ENCODE assay signal across 28 cellular contexts in genomic region chr7:132641238-132641637, GRCh38.
"Had no signal": no experiment of that assay in that cellular context is flagged by ENCODE, and none has a peak within 500 bp of the region (broad histone marks: within the 10 kb centered on the region; RNA-seq: fewer than 3 reads in every experiment).

No MANE protein-coding gene starts in this region.

- H3K27ac Mint-ChIP-seq: stimulated activated effector memory CD8-positive, alpha-beta T cell treated with anti-CD3 and anti-CD28 coated beads, Interleukin-12 subunit alpha, Interleukin-12 subunit beta, amount 100 ng/mL, for 72 hours; stimulated activated memory B cell treated with anti-CD40 and anti-IgM and Interleukin-4, amounts not matched to agents 10 μg/mL and 1 μg/mL and 100 μg/mL, for 72 hours; stimulated activated naive B cell treated with anti-CD40 and anti-IgM and Interleukin-4, amounts not matched to agents 10 μg/mL and 1 μg/mL and 100 μg/mL, for 72 hours; stimulated activated naive CD8-positive, alpha-beta T cell treated with anti-CD3 and anti-CD28 coated beads, Interleukin-15, amount 100 ng/mL, for 72 hours; stimulated activated naive CD8-positive, alpha-beta T cell treated with anti-CD3 and anti-CD28 coated beads, Interleukin-15, Interleukin-2, amounts not matched to agents 100 ng/mL and 50 ng/mL, for 24 hours; type B pancreatic cell had no signal

- H3K4me3 Mint-ChIP-seq: stimulated activated effector memory CD8-positive, alpha-beta T cell treated with anti-CD3 and anti-CD28 coated beads, Interleukin-12 subunit alpha, Interleukin-12 subunit beta, amount 100 ng/mL, for 72 hours; stimulated activated memory B cell treated with anti-CD40 and anti-IgM and Interleukin-4, amounts not matched to agents 10 μg/mL and 1 μg/mL and 100 μg/mL, for 72 hours; stimulated activated naive B cell treated with anti-CD40 and anti-IgM and Interleukin-4, amounts not matched to agents 10 μg/mL and 1 μg/mL and 100 μg/mL, for 72 hours; stimulated activated naive CD8-positive, alpha-beta T cell treated with anti-CD3 and anti-CD28 coated beads, Interleukin-15, amount 100 ng/mL, for 72 hours; stimulated activated naive CD8-positive, alpha-beta T cell treated with anti-CD3 and anti-CD28 coated beads, Interleukin-15, Interleukin-2, amounts not matched to agents 100 ng/mL and 50 ng/mL, for 24 hours; type B pancreatic cell had no signal

- H3K27me3 Mint-ChIP-seq: stimulated activated naive B cell treated with anti-CD40 and anti-IgM and Interleukin-4, amounts not matched to agents 10 μg/mL and 1 μg/mL and 100 μg/mL, for 72 hours; stimulated activated naive CD8-positive, alpha-beta T cell treated with anti-CD3 and anti-CD28 coated beads, Interleukin-15, amount 100 ng/mL, for 72 hours; stimulated activated naive CD8-positive, alpha-beta T cell treated with anti-CD3 and anti-CD28 coated beads, Interleukin-15, Interleukin-2, amounts not matched to agents 100 ng/mL and 50 ng/mL, for 24 hours had no signal

- H3K4me1 ChIP-seq: stomach, testis, thyroid gland, tibial artery, tibial nerve, transverse colon, upper lobe of left lung, upper lobe of right lung, uterus, vagina had no signal

- H3K36me3 Mint-ChIP-seq: stimulated activated effector memory CD8-positive, alpha-beta T cell treated with anti-CD3 and anti-CD28 coated beads, Interleukin-12 subunit alpha, Interleukin-12 subunit beta, amount 100 ng/mL, for 72 hours; stimulated activated memory B cell treated with anti-CD40 and anti-IgM and Interleukin-4, amounts not matched to agents 10 μg/mL and 1 μg/mL and 100 μg/mL, for 72 hours; stimulated activated naive B cell treated with anti-CD40 and anti-IgM and Interleukin-4, amounts not matched to agents 10 μg/mL and 1 μg/mL and 100 μg/mL, for 72 hours; type B pancreatic cell had no signal

- H3K36me3 ChIP-seq: stomach, thoracic aorta, thyroid gland, tibial artery, tibial nerve, transverse colon, upper lobe of left lung, upper lobe of right lung, uterus, vagina had no signal

- H3K27ac ChIP-seq: stomach, testis, thoracic aorta, thyroid gland, tibial artery, tibial nerve, transverse colon, upper lobe of left lung, upper lobe of right lung, uterus, vagina had no signal

- FAIRE-seq: urothelium cell line had no signal

- H3K4me3 ChIP-seq: stomach, testis, thoracic aorta, thyroid gland, tibial artery, tibial nerve, transverse colon, upper lobe of left lung, upper lobe of right lung, uterus, vagina had no signal

- ATAC-seq: stimulated activated effector memory CD8-positive, alpha-beta T cell treated with anti-CD3 and anti-CD28 coated beads, Interleukin-12 subunit alpha, Interleukin-12 subunit beta, amount 100 ng/mL, for 72 hours; stimulated activated memory B cell treated with anti-CD40 and anti-IgM and Interleukin-4, amounts not matched to agents 10 μg/mL and 1 μg/mL and 100 μg/mL, for 72 hours; stimulated activated naive B cell treated with anti-CD40 and anti-IgM and Interleukin-4, amounts not matched to agents 10 μg/mL and 1 μg/mL and 100 μg/mL, for 72 hours; stimulated activated naive CD8-positive, alpha-beta T cell treated with anti-CD3 and anti-CD28 coated beads, Interleukin-15, amount 100 ng/mL, for 72 hours; stimulated activated naive CD8-positive, alpha-beta T cell treated with anti-CD3 and anti-CD28 coated beads, Interleukin-15, Interleukin-2, amounts not matched to agents 100 U/mL and 50 U/mL, for 24 hours; upper lobe of right lung had no signal

- H3K9me3 Mint-ChIP-seq: stimulated activated effector memory CD8-positive, alpha-beta T cell treated with anti-CD3 and anti-CD28 coated beads, Interleukin-12 subunit alpha, Interleukin-12 subunit beta, amount 100 ng/mL, for 72 hours; stimulated activated memory B cell treated with anti-CD40 and anti-IgM and Interleukin-4, amounts not matched to agents 10 μg/mL and 1 μg/mL and 100 μg/mL, for 72 hours; stimulated activated naive B cell treated with anti-CD40 and anti-IgM and Interleukin-4, amounts not matched to agents 10 μg/mL and 1 μg/mL and 100 μg/mL, for 72 hours; stimulated activated naive CD8-positive, alpha-beta T cell treated with anti-CD3 and anti-CD28 coated beads, Interleukin-15, amount 100 ng/mL, for 72 hours; stimulated activated naive CD8-positive, alpha-beta T cell treated with anti-CD3 and anti-CD28 coated beads, Interleukin-15, Interleukin-2, amounts not matched to agents 100 ng/mL and 50 ng/mL, for 24 hours; type B pancreatic cell had no signal

- DNase-seq: stimulated activated CD4-positive, alpha-beta T cell treated with anti-CD3 and anti-CD28 coated beads, Interleukin-2, amount 100 ng/mL, for 48 hours; stimulated activated CD4-positive, alpha-beta T cell treated with anti-CD3 and anti-CD28 coated beads, Interleukin-4, amount 100 ng/mL, for 1 hour; stimulated activated CD4-positive, alpha-beta T cell treated with anti-CD3 and anti-CD28 coated beads, Interleukin-4, amount 100 ng/mL, for 24 hours; stimulated activated CD4-positive, alpha-beta T cell treated with anti-CD3 and anti-CD28 coated beads, Interleukin-4, amount 100 ng/mL, for 4 hours; stimulated activated CD8-positive, alpha-beta memory T cell treated with anti-CD3 and anti-CD28 coated beads, Interleukin-4, amount 100 ng/mL, for 48 hours; stimulated activated naive B cell treated with anti-CD40 and anti-IgM and Interleukin-4, amounts not matched to agents 10 μg/mL and 1 μg/mL and 100 μg/mL, for 72 hours; stimulated activated naive CD4-positive, alpha-beta T cell; stimulated activated naive CD4-positive, alpha-beta T cell treated with Interleukin-2 at 50 U/mL for 16 hours; stimulated activated naive CD8-positive, alpha-beta T cell treated with anti-CD3 and anti-CD28 coated beads, Interleukin-15, amount 100 ng/mL, for 72 hours; stimulated activated naive CD8-positive, alpha-beta T cell treated with anti-CD3 and anti-CD28 coated beads, Interleukin-15, Interleukin-2, amounts not matched to agents 100 U/mL and 50 U/mL, for 24 hours; stomach; substantia nigra; testis; thyroid gland; tibial artery; transverse colon; trophoblast cell; upper lobe of left lung; upper lobe of right lung; uterus had no signal

- H3K9me3 ChIP-seq: stomach, testis, thoracic aorta, thyroid gland, tibial artery, tibial nerve, transverse colon, upper lobe of left lung, upper lobe of right lung, uterus, vagina had no signal

- H3K4me1 Mint-ChIP-seq: stimulated activated effector memory CD8-positive, alpha-beta T cell treated with anti-CD3 and anti-CD28 coated beads, Interleukin-12 subunit alpha, Interleukin-12 subunit beta, amount 100 ng/mL, for 72 hours; stimulated activated memory B cell treated with anti-CD40 and anti-IgM and Interleukin-4, amounts not matched to agents 10 μg/mL and 1 μg/mL and 100 μg/mL, for 72 hours; stimulated activated naive B cell treated with anti-CD40 and anti-IgM and Interleukin-4, amounts not matched to agents 10 μg/mL and 1 μg/mL and 100 μg/mL, for 72 hours had no signal

- H3K27me3 ChIP-seq: stomach, testis, thyroid gland, tibial artery, tibial nerve, transverse colon, upper lobe of left lung, upper lobe of right lung, uterus, vagina had no signal
